8 cellular contexts compared by ENCODE assay signal in genomic region chr10:52232561-52233350, GRCh38.
DNase-seq lines count a peak whose midpoint lies in the region; ATAC-seq lines count a peak whose summit lies in the region.

No MANE protein-coding gene starts in this region.

- H3K27ac ChIP-seq in iPS-18a (ENCODE audit: low read length) = no peak overlapping the region

- no peaks in the 10 kb centered on the region for H3K36me3 ChIP-seq in iPS-18a (ENCODE audit: control insufficient read depth, low read depth, low read length)

- H3K36me3 Mint-ChIP-seq in T-helper 2 cell treated with Interferon-gamma antibody and Interleukin-4, amounts not matched to agents 5 μg/mL and 100 μg/mL, for 36 hours (ENCODE audit: low read depth) = no peaks in the 10 kb centered on the region
- H3K36me3 Mint-ChIP-seq in T-cell = no peaks in the 10 kb centered on the region

- H3K9me3 Mint-ChIP-seq in T-helper 2 cell treated with Interferon-gamma antibody and Interleukin-4, amounts not matched to agents 5 μg/mL and 100 μg/mL, for 36 hours = no peaks in the 10 kb centered on the region
- no peaks in the 10 kb centered on the region for H3K9me3 Mint-ChIP-seq in T-cell

- ATAC-seq in HG03039 (IDR thresholded peaks at IDR 0.05; ENCODE audit: unreplicated experiment) = peak; percentile 99
- ATAC-seq in T-cell (replicated peaks in 1 of 4) = no peak

- CTCF ChIA-PET in T-cell (lab: Charles Lee) = no interaction called here

- peak overlapping the region; percentile 49 for H3K4me3 ChIP-seq in iPS-18a (ENCODE audit: low read length)

- H3K9ac ChIP-seq in iPS-18a (ENCODE audit: low read length) = no peak overlapping the region

- peak overlapping the region; percentile 70 for H3K4me3 Mint-ChIP-seq in T-helper 2 cell treated with Interferon-gamma antibody and Interleukin-4, amounts not matched to agents 5 μg/mL and 100 μg/mL, for 36 hours
- H3K4me3 Mint-ChIP-seq in T-cell = peak overlapping the region; percentile 34 to 80 (median 65)

- DNase-seq in T-helper 2 cell treated with Interferon-gamma antibody and Interleukin-4, amounts not matched to agents 5 μg/mL and 100 μg/mL, for 36 hours (ENCODE audit: low spot score) = no peak
- DNase-seq in T-helper 2 cell (no peak), T-cell (no peak), NCI-H2081 treated with DMSO at 0.1 percent for 48 hours (lab: John Stamatoyannopoulos, UW) (no peak), NCI-H748 (lab: John Stamatoyannopoulos, UW; ENCODE audit: unreplicated experiment) (no peak)
- no peak for DNase-seq in activated CD4-positive, alpha-beta T cell treated with anti-CD3 and anti-CD28 coated beads for 4 hours

- peaks cover 5% of the 10 kb centered on the region for H3K4me1 ChIP-seq in iPS-18a (ENCODE audit: control insufficient read depth, low read depth, low read length)

- H3K4me1 Mint-ChIP-seq in T-helper 2 cell treated with Interferon-gamma antibody and Interleukin-4, amounts not matched to agents 5 μg/mL and 100 μg/mL, for 36 hours (ENCODE audit: low read depth) = peaks cover 3% of the 10 kb centered on the region
- H3K4me1 Mint-ChIP-seq in T-cell = peaks cover 5 to 10% (median 7%) of the 10 kb centered on the region in 3 donors

- POLR2A ChIA-PET in T-cell (lab: Charles Lee) = no interaction called here

- H3K9me3 ChIP-seq in iPS-18a (ENCODE audit: control insufficient read depth, low read depth, low read length) = no peaks in the 10 kb centered on the region

- peaks cover 9% of the 10 kb centered on the region for H3K27me3 ChIP-seq in iPS-18a (ENCODE audit: control insufficient read depth, insufficient read depth, low read length)

- no peak overlapping the region for H3K27ac Mint-ChIP-seq in T-helper 2 cell treated with Interferon-gamma antibody and Interleukin-4, amounts not matched to agents 5 μg/mL and 100 μg/mL, for 36 hours
- peak overlapping the region in 1 of 2 donors; percentile 86 for H3K27ac Mint-ChIP-seq in T-cell

- H3K27me3 Mint-ChIP-seq in T-helper 2 cell treated with Interferon-gamma antibody and Interleukin-4, amounts not matched to agents 5 μg/mL and 100 μg/mL, for 36 hours (ENCODE audit: low read depth) = peaks cover 11% of the 10 kb centered on the region
- H3K27me3 Mint-ChIP-seq in T-cell = peaks cover 4 to 5% of the 10 kb centered on the region in 2 donors
